20 cellular contexts compared by ENCODE assay signal in the genomic region with DNA sequence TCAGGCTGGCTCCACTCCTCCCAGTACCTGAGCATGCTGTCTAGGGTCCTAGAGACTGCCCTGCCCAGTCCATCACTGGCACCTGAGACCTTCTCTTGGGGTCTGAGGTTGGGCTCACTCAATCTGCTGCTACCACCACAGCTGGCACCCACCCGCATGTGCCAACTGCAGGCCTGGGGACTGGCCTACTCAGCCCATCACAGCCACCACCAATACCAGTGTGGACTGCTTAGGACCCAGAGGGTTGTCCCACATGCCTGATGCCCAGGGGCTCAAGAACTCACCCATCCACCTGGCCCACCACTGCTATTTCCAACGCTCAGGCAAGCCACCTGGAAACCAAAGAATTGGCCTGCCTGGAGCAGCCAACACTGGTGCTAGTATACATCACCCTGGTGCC.
DNase-seq lines count a peak whose midpoint lies in the region; ATAC-seq, FAIRE-seq and TF ChIP-seq lines count a peak whose summit lies in the region.
"Had no signal": no experiment of that assay in that cellular context is flagged by ENCODE, and none has a peak within 500 bp of the region (broad histone marks: within the 10 kb centered on the region; RNA-seq: fewer than 3 reads in every experiment).

No MANE protein-coding gene starts in this region.

- DNase-seq in bronchial epithelial cell (ENCODE audit: low read depth) (no peak), upper lobe of left lung (no peak), psoas muscle (no peak), GM19238 (ENCODE audit: insufficient read length, low spot score) (no peak)
- no peak for DNase-seq in activated CD4-positive, alpha-beta T cell treated with anti-CD3 and anti-CD28 coated beads for 4 hours
- DNase-seq: AML-193; Caco-2; Calu3; CD4-positive, alpha-beta T cell; CD8-positive, alpha-beta T cell; DMS79 treated with DMSO at 0.1 percent for 48 hours; GF-D8 had no signal

- TF ChIP-seq EP300 in upper lobe of left lung (IDR thresholded peaks at IDR 0.05), result no peak

- no peaks in the 10 kb centered on the region for H3K36me3 ChIP-seq in bronchial epithelial cell (ENCODE audit: control insufficient read depth, insufficient read depth, low read length)
- no peaks in the 10 kb centered on the region for H3K36me3 ChIP-seq in upper lobe of left lung
- no peaks in the 10 kb centered on the region for H3K36me3 ChIP-seq in psoas muscle (ENCODE audit: insufficient read depth in 1 of 2, low read depth in 1 of 2)
- H3K36me3 ChIP-seq: BLaER1 treated with 17β-estradiol and CSF1 and Interleukin-3, amounts not matched to agents 10 nM and 100 nM had no signal

- H3K4me1 ChIP-seq in upper lobe of left lung (no peaks in the 10 kb centered on the region), psoas muscle (no peaks in the 10 kb centered on the region)
- H3K4me1 ChIP-seq: A549, Caco-2 had no signal

- H3K27me3 ChIP-seq in bronchial epithelial cell (ENCODE audit: control insufficient read depth, insufficient read depth, low read length) (no peaks in the 10 kb centered on the region), upper lobe of left lung (no peaks in the 10 kb centered on the region), psoas muscle (ENCODE audit: insufficient read depth in 3 of 3, low read length in 2 of 3) (no peaks in the 10 kb centered on the region)
- H3K27me3 ChIP-seq: BLaER1 treated with 17β-estradiol and CSF1 and Interleukin-3, amounts not matched to agents 10 nM and 100 nM had no signal

- FAIRE-seq in bronchial epithelial cell (lab: Jason Lieb, UNC), result peak; percentile 43
- FAIRE-seq: A549, D721Med, G401.6, GM12891 had no signal

- H3K27ac ChIP-seq in upper lobe of left lung (no peak overlapping the region), psoas muscle (no peak overlapping the region)
- H3K27ac ChIP-seq: 22Rv1; A549; BLaER1 treated with 17β-estradiol and CSF1 and Interleukin-3, amounts not matched to agents 10 nM and 100 nM; C4-2B had no signal

- TF ChIP-seq CTCF in bronchial epithelial cell (IDR thresholded peaks at IDR 0.05; ENCODE audit: insufficient read depth, low read length, severe bottlenecking), result no peak
- TF ChIP-seq CTCF in upper lobe of left lung (IDR thresholded peaks at IDR 0.05), result no peak
- TF ChIP-seq CTCF in psoas muscle (IDR thresholded peaks at IDR 0.05), result no peak

- TF ChIP-seq POLR2A in upper lobe of left lung (IDR thresholded peaks at IDR 0.05), result no peak

- H3K4me3 ChIP-seq in bronchial epithelial cell (ENCODE audit: low read depth, low read length) (no peak overlapping the region), upper lobe of left lung (no peak overlapping the region), psoas muscle (no peak overlapping the region)
- H3K4me3 ChIP-seq: A549; BLaER1 treated with 17β-estradiol and CSF1 and Interleukin-3, amounts not matched to agents 10 nM and 100 nM had no signal

- H3K9me3 ChIP-seq in upper lobe of left lung (peaks cover 0 to 8% (median 4%) of the 10 kb centered on the region in 4 donors), psoas muscle (peaks cover 10% of the 10 kb centered on the region)
- H3K9me3 ChIP-seq: A549, Caco-2 had no signal

- peak; percentile 6 for ATAC-seq in esophagus mucosa
- ATAC-seq in upper lobe of left lung (ENCODE audit: low FRiP score in 2 of 2), result peak; percentile 23 to 49
- no peak for ATAC-seq in psoas muscle
- ATAC-seq: A549; CD8-positive, alpha-beta T cell had no signal

- intact Hi-C loops in psoas muscle (cut with DNase I), result no loop called here

- 80 to 82% methylated on average over 1 to 2 of the region's 2 CpGs for WGBS in upper lobe of left lung, 2 donors
- WGBS in psoas muscle, 3 donors, result 88 to 96% (median 91%) methylated on average over 2 of the region's 2 CpGs

Comparison
In these comparisons a context has a peak if more than half of its experiments do, and no peak if none do; other contexts are left out.
1. ATAC-seq: peak in esophagus mucosa (single experiment) and upper lobe of left lung (2 of 2); none in psoas muscle (0 of 4).